12 cellular contexts compared by ENCODE assay signal in the genomic region with DNA sequence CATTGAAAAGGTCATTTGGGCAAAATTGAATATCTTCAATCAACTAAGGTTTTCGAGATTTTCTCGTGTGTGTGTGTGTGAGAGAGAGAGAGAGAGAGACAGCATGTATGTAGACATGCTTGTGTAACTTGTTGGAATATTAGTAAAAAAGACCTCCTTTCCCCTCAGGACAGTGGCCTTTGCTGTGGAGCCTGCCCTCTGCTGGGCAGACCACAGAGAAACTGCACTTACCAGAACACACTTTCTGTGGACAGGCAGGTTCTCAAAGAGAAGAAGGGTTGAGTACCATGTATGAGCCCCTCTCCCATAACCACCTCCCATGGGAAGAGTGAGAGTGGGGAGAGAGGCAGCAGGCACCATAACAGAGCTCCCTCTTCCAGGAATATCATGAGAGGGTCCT. TPM values are rescaled to one million over a fixed set of nuclear protein-coding genes. Genes with fewer than 3 reads are reported as not detected.
A peak's percentile ranks its signal among the peaks of the same experiment; 100 is the strongest.
DNase-seq lines count a peak whose midpoint lies in the region; ATAC-seq, FAIRE-seq and TF ChIP-seq lines count a peak whose summit lies in the region.
"Had no signal": no experiment of that assay in that cellular context is flagged by ENCODE, and none has a peak within 500 bp of the region (broad histone marks: within the 10 kb centered on the region; RNA-seq: fewer than 3 reads in every experiment).

No MANE protein-coding gene starts in this region.

- POLR2A ChIA-PET in WTC11 (lab: Charles Lee) = no interaction called here

- no peaks in the 10 kb centered on the region for H3K9me3 ChIP-seq in kidney (ENCODE audit: control insufficient read depth in 1 of 2, low read length in 2 of 2)

- no peak overlapping the region for H3K4me3 Mint-ChIP-seq in WTC11
- H3K4me3 Mint-ChIP-seq: activated T-helper 17 cell treated with anti-CD3 and anti-CD28 coated beads, Interleukin-2, amount 50 U/mL, for 72 hours; dendritic cell treated with granulocyte-macrophage colony-stimulating factor and Interleukin-4, amounts not matched to agents 40 ng/mL and 50 ng/mL, for 4 days had no signal

- peak; percentile 42 for TF ChIP-seq CTCF in C4-2B (conservative IDR thresholded peaks at IDR 0.05)
- TF ChIP-seq CTCF in HFF-Myc (IDR thresholded peaks at IDR 0.05; ENCODE audit: low read depth, low read length, missing control alignments) = peak; percentile 45
- no peak for TF ChIP-seq CTCF in WTC11 (IDR thresholded peaks at IDR 0.05)
- peak; percentile 39 for TF ChIP-seq CTCF in kidney (IDR thresholded peaks at IDR 0.05; ENCODE audit: borderline replicate concordance, extremely low read depth, insufficient read depth)

- intact Hi-C loops in kidney (cut with DNase I) = no loop called here

- H3K36me3 Mint-ChIP-seq in WTC11 = peaks cover 69% of the 10 kb centered on the region

- ATAC-seq in WTC11 (peak; percentile 34), HG03139 (IDR thresholded peaks at IDR 0.05; ENCODE audit: unreplicated experiment) (no peak), GM19463 (IDR thresholded peaks at IDR 0.05; ENCODE audit: unreplicated experiment) (no peak)
- ATAC-seq: activated T-helper 17 cell treated with anti-CD3 and anti-CD28 coated beads, Interleukin-2, amount 50 U/mL, for 72 hours had no signal

- no peaks in the 10 kb centered on the region for H3K36me3 ChIP-seq in kidney (ENCODE audit: control insufficient read depth in 1 of 2, insufficient read depth in 2 of 2, low read length in 2 of 2)

- CTCF ChIA-PET in WTC11 (lab: Charles Lee) = interaction anchor here (0.7 to 1.9 kb wide), 3 partner anchors 11 to 986 kb away, joined by 3 to 10 read pairs (median 5); no protein-coding TSS in a partner anchor

- H3K27ac Mint-ChIP-seq in WTC11 = no peak overlapping the region
- H3K27ac Mint-ChIP-seq: activated T-helper 17 cell treated with anti-CD3 and anti-CD28 coated beads, Interleukin-2, amount 50 U/mL, for 72 hours; dendritic cell treated with granulocyte-macrophage colony-stimulating factor and Interleukin-4, amounts not matched to agents 40 ng/mL and 50 ng/mL, for 4 days had no signal

- H3K27ac ChIP-seq in C4-2B = no peak overlapping the region
- H3K27ac ChIP-seq in kidney (ENCODE audit: low read depth in 2 of 2, low read length in 2 of 2) = no peak overlapping the region

- H3K4me3 ChIP-seq in HFF-Myc (replicated peaks; ENCODE audit: low read depth, low read length) = no peak overlapping the region
- H3K4me3 ChIP-seq in kidney (ENCODE audit: low read length in 2 of 2) = no peak overlapping the region

- no peak for FAIRE-seq in kidney (lab: Jason Lieb, UNC)

- no peak overlapping the region for H3K9ac ChIP-seq in kidney (ENCODE audit: low read length in 2 of 2)

- no peaks in the 10 kb centered on the region for H3K4me1 ChIP-seq in kidney (ENCODE audit: control insufficient read depth in 1 of 2, insufficient read depth in 1 of 2, low read depth in 1 of 2, low read length in 2 of 2)

- H3K4me1 Mint-ChIP-seq in WTC11 = no peaks in the 10 kb centered on the region
- H3K4me1 Mint-ChIP-seq: activated T-helper 17 cell treated with anti-CD3 and anti-CD28 coated beads, Interleukin-2, amount 50 U/mL, for 72 hours had no signal

- H3K27me3 Mint-ChIP-seq in WTC11 (ENCODE audit: low read depth) = no peaks in the 10 kb centered on the region

- no peaks in the 10 kb centered on the region for H3K9me3 Mint-ChIP-seq in WTC11
- H3K9me3 Mint-ChIP-seq: activated T-helper 17 cell treated with anti-CD3 and anti-CD28 coated beads, Interleukin-2, amount 50 U/mL, for 72 hours; dendritic cell treated with granulocyte-macrophage colony-stimulating factor and Interleukin-4, amounts not matched to agents 40 ng/mL and 50 ng/mL, for 4 days had no signal

- DNase-seq in HFF-Myc (ENCODE audit: extremely low read depth, low read depth) (no peak), WTC11 (ENCODE audit: low spot score) (no peak), kidney (no peak), anterior cingulate cortex (lab: John Stamatoyannopoulos, UW) (no peak), amniotic stem cell (lab: John Stamatoyannopoulos, UW) (no peak)
- DNase-seq: stimulated activated CD4-positive, alpha-beta T cell treated with anti-CD3 and anti-CD28 coated beads, Interleukin-4, amount 100 ng/mL, for 24 hours; substantia nigra had no signal

TF ChIP-seq in WTC11, 78 proteins besides CTCF, POLR2A, EP300 and RAD21:
- TF ChIP-seq ELF4 (CRISPR knock-in tag; IDR thresholded peaks at IDR 0.05; ENCODE audit: low read depth) (no peak), RELA (CRISPR knock-in tag; IDR thresholded peaks at IDR 0.05; ENCODE audit: borderline replicate concordance) (no peak), FOXJ3 (CRISPR knock-in tag; IDR thresholded peaks at IDR 0.05; ENCODE audit: borderline replicate concordance) (no peak), MXD4 (CRISPR knock-in tag; IDR thresholded peaks at IDR 0.05; ENCODE audit: borderline replicate concordance) (no peak), GABPB1 (CRISPR knock-in tag; IDR thresholded peaks at IDR 0.05) (no peak)
- TF ChIP-seq, protein P1, sequence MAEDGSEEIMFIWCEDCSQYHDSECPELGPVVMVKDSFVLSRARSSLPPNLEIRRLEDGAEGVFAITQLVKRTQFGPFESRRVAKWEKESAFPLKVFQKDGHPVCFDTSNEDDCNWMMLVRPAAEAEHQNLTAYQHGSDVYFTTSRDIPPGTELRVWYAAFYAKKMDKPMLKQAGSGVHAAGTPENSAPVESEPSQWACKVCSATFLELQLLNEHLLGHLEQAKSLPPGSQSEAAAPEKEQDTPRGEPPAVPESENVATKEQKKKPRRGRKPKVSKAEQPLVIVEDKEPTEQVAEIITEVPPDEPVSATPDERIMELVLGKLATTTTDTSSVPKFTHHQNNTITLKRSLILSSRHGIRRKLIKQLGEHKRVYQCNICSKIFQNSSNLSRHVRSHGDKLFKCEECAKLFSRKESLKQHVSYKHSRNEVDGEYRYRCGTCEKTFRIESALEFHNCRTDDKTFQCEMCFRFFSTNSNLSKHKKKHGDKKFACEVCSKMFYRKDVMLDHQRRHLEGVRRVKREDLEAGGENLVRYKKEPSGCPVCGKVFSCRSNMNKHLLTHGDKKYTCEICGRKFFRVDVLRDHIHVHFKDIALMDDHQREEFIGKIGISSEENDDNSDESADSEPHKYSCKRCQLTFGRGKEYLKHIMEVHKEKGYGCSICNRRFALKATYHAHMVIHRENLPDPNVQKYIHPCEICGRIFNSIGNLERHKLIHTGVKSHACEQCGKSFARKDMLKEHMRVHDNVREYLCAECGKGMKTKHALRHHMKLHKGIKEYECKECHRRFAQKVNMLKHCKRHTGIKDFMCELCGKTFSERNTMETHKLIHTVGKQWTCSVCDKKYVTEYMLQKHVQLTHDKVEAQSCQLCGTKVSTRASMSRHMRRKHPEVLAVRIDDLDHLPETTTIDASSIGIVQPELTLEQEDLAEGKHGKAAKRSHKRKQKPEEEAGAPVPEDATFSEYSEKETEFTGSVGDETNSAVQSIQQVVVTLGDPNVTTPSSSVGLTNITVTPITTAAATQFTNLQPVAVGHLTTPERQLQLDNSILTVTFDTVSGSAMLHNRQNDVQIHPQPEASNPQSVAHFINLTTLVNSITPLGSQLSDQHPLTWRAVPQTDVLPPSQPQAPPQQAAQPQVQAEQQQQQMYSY (CRISPR knock-in tag; IDR thresholded peaks at IDR 0.05) = no peak
- TF ChIP-seq, protein P2, sequence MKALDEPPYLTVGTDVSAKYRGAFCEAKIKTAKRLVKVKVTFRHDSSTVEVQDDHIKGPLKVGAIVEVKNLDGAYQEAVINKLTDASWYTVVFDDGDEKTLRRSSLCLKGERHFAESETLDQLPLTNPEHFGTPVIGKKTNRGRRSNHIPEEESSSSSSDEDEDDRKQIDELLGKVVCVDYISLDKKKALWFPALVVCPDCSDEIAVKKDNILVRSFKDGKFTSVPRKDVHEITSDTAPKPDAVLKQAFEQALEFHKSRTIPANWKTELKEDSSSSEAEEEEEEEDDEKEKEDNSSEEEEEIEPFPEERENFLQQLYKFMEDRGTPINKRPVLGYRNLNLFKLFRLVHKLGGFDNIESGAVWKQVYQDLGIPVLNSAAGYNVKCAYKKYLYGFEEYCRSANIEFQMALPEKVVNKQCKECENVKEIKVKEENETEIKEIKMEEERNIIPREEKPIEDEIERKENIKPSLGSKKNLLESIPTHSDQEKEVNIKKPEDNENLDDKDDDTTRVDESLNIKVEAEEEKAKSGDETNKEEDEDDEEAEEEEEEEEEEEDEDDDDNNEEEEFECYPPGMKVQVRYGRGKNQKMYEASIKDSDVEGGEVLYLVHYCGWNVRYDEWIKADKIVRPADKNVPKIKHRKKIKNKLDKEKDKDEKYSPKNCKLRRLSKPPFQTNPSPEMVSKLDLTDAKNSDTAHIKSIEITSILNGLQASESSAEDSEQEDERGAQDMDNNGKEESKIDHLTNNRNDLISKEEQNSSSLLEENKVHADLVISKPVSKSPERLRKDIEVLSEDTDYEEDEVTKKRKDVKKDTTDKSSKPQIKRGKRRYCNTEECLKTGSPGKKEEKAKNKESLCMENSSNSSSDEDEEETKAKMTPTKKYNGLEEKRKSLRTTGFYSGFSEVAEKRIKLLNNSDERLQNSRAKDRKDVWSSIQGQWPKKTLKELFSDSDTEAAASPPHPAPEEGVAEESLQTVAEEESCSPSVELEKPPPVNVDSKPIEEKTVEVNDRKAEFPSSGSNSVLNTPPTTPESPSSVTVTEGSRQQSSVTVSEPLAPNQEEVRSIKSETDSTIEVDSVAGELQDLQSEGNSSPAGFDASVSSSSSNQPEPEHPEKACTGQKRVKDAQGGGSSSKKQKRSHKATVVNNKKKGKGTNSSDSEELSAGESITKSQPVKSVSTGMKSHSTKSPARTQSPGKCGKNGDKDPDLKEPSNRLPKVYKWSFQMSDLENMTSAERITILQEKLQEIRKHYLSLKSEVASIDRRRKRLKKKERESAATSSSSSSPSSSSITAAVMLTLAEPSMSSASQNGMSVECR (CRISPR knock-in tag; IDR thresholded peaks at IDR 0.05; ENCODE audit: borderline replicate concordance) = no peak
- TF ChIP-seq, protein P3, sequence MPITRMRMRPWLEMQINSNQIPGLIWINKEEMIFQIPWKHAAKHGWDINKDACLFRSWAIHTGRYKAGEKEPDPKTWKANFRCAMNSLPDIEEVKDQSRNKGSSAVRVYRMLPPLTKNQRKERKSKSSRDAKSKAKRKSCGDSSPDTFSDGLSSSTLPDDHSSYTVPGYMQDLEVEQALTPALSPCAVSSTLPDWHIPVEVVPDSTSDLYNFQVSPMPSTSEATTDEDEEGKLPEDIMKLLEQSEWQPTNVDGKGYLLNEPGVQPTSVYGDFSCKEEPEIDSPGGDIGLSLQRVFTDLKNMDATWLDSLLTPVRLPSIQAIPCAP (CRISPR knock-in tag; IDR thresholded peaks at IDR 0.05) = no peak

RNA-seq across cellular contexts. Expression of a gene that starts 45.6 kb away (rescaled TPM):
- total RNA-seq in WTC11 (2021) (0.21 to 0.64 TPM (median 0.33 TPM) in 3 replicates), kidney (3.6 TPM)
- 7.7 TPM for polyA plus RNA-seq in kidney (ENCODE audit: insufficient read depth, low read depth, low replicate concordance)
- total RNA-seq: activated T-helper 17 cell treated with anti-CD3 and anti-CD28 coated beads, Interleukin-2, amount 50 U/mL, for 72 hours had no signal
